In genomic region chr20:9515761-9516657, GRCh38 we compare ENCODE assay signal across 10 cellular contexts. TPM values are rescaled to one million over a fixed set of nuclear protein-coding genes. Genes with fewer than 3 reads are reported as not detected.
DNase-seq lines count a peak whose midpoint lies in the region; FAIRE-seq and TF ChIP-seq lines count a peak whose summit lies in the region.
"Had no signal": no experiment of that assay in that cellular context is flagged by ENCODE, and none has a peak within 500 bp of the region (broad histone marks: within the 10 kb centered on the region; RNA-seq: fewer than 3 reads in every experiment).

No MANE protein-coding gene starts in this region.

- H3K27ac Mint-ChIP-seq in activated T-helper 2 cell treated with anti-CD3 and anti-CD28 coated beads, Interferon-gamma antibody, Interleukin-2, Interleukin-4, amounts not matched to agents 10 μg/mL and 5 μg/mL and 100 μg/mL, durations not matched to agents 14 hours and 24 hours and 36 hours: no peak overlapping the region

- H3K36me3 ChIP-seq in kidney (ENCODE audit: control insufficient read depth in 1 of 2, insufficient read depth in 2 of 2, low read length in 2 of 2): no peaks in the 10 kb centered on the region
- H3K36me3 ChIP-seq in thyroid gland: no peaks in the 10 kb centered on the region

- 5 to 6% methylated on average over 12 to 51 of the region's 57 CpGs for WGBS in thyroid gland, 2 donors

- no peak overlapping the region for H3K9ac ChIP-seq in kidney (ENCODE audit: low read length in 2 of 2)

- TF ChIP-seq CTCF in kidney (IDR thresholded peaks at IDR 0.05; ENCODE audit: borderline replicate concordance, extremely low read depth, insufficient read depth) (no peak), thyroid gland (IDR thresholded peaks at IDR 0.05) (no peak)

- no peaks in the 10 kb centered on the region for H3K4me1 Mint-ChIP-seq in activated T-helper 2 cell treated with anti-CD3 and anti-CD28 coated beads, Interferon-gamma antibody, Interleukin-2, Interleukin-4, amounts not matched to agents 10 μg/mL and 5 μg/mL and 100 μg/mL, durations not matched to agents 14 hours and 24 hours and 36 hours (ENCODE audit: low read depth)

- intact Hi-C loops in activated T-helper 2 cell treated with anti-CD3 and anti-CD28 coated beads, Interferon-gamma antibody, Interleukin-2, Interleukin-4, amounts not matched to agents 10 μg/mL and 5 μg/mL and 100 μg/mL, durations not matched to agents 14 hours and 24 hours and 36 hours (cut with micrococcal nuclease): no loop called here
- intact Hi-C loops in kidney (cut with DNase I): no loop called here
- intact Hi-C loops in thyroid gland (cut with DNase I): no loop called here

- no peaks in the 10 kb centered on the region for H3K9me3 Mint-ChIP-seq in activated T-helper 2 cell treated with anti-CD3 and anti-CD28 coated beads, Interferon-gamma antibody, Interleukin-2, Interleukin-4, amounts not matched to agents 10 μg/mL and 5 μg/mL and 100 μg/mL, durations not matched to agents 14 hours and 24 hours and 36 hours

- H3K4me1 ChIP-seq in kidney (ENCODE audit: control insufficient read depth in 1 of 2, insufficient read depth in 1 of 2, low read depth in 1 of 2, low read length in 2 of 2) (peaks cover 0 to 6% of the 10 kb centered on the region in 2 donors), thyroid gland (peaks cover 15 to 21% of the 10 kb centered on the region in 2 donors)

- FAIRE-seq in kidney (lab: Jason Lieb, UNC): no peak
- FAIRE-seq: islet of Langerhans had no signal

- H3K9me3 ChIP-seq in kidney (ENCODE audit: control insufficient read depth in 1 of 2, low read length in 2 of 2) (no peaks in the 10 kb centered on the region), thyroid gland (no peaks in the 10 kb centered on the region)

- H3K36me3 Mint-ChIP-seq in activated T-helper 2 cell treated with anti-CD3 and anti-CD28 coated beads, Interferon-gamma antibody, Interleukin-2, Interleukin-4, amounts not matched to agents 10 μg/mL and 5 μg/mL and 100 μg/mL, durations not matched to agents 14 hours and 24 hours and 36 hours (ENCODE audit: low read depth): no peaks in the 10 kb centered on the region

- no peaks in the 10 kb centered on the region for H3K27me3 ChIP-seq in thyroid gland

- H3K4me3 ChIP-seq in kidney (ENCODE audit: low read length in 2 of 2) (peak overlapping the region in 1 of 2 donors; percentile 25), thyroid gland (replicated peaks in 1 of 3) (no peak overlapping the region)

- H3K27ac ChIP-seq in kidney (ENCODE audit: low read depth in 2 of 2, low read length in 2 of 2): no peak overlapping the region
- no peak overlapping the region for H3K27ac ChIP-seq in thyroid gland

- peak overlapping the region; percentile 4 for H3K4me3 Mint-ChIP-seq in activated T-helper 2 cell treated with anti-CD3 and anti-CD28 coated beads, Interferon-gamma antibody, Interleukin-2, Interleukin-4, amounts not matched to agents 10 μg/mL and 5 μg/mL and 100 μg/mL, durations not matched to agents 14 hours and 24 hours and 36 hours (ENCODE audit: low read depth)

- H3K27me3 Mint-ChIP-seq in activated T-helper 2 cell treated with anti-CD3 and anti-CD28 coated beads, Interferon-gamma antibody, Interleukin-2, Interleukin-4, amounts not matched to agents 10 μg/mL and 5 μg/mL and 100 μg/mL, durations not matched to agents 14 hours and 24 hours and 36 hours (ENCODE audit: low read depth): peaks cover 52% of the 10 kb centered on the region

- in situ Hi-C loops in KBM-7 (cut with MboI; ENCODE audit: low pct_unique_long_range_greater_than_20kb, low sequenced_read_pairs): no loop called here

- DNase-seq in SIG-M5 treated with dmso at 0.1 percent for 504 hours (lab: John Stamatoyannopoulos, UW; ENCODE audit: unreplicated experiment): peak; percentile 77
- no peak for DNase-seq in SIG-M5 (lab: John Stamatoyannopoulos, UW)
- DNase-seq in activated T-helper 2 cell treated with anti-CD3 and anti-CD28 coated beads, Interferon-gamma antibody, Interleukin-2, Interleukin-4, amounts not matched to agents 10 μg/mL and 5 μg/mL and 100 μg/mL, durations not matched to agents 14 hours and 24 hours and 36 hours (ENCODE audit: low spot score): no peak
- peak; percentile 83 for DNase-seq in kidney
- peak; percentile 34 to 55 for DNase-seq in thyroid gland
- no peak for DNase-seq in stimulated activated CD4-positive, alpha-beta T cell treated with anti-CD3 and anti-CD28 coated beads, Interleukin-4, amount 100 ng/mL, for 1 hour
- no peak for DNase-seq in KBM-7
- DNase-seq in OCI-M2 (lab: John Stamatoyannopoulos, UW; ENCODE audit: unreplicated experiment): no peak
- DNase-seq: NCI-H446 treated with DMSO at 0.1 percent for 48 hours had no signal

- TF ChIP-seq POLR2A in thyroid gland (IDR thresholded peaks at IDR 0.05): no peak

RNA-seq across cellular contexts. Expression of gene LAMP5, which starts 1.6 kb away (rescaled TPM):
- not detected in 2 replicates for total RNA-seq in activated T-helper 2 cell treated with anti-CD3 and anti-CD28 coated beads, Interferon-gamma antibody, Interleukin-2, Interleukin-4, amounts not matched to agents 10 μg/mL and 5 μg/mL and 100 μg/mL, durations not matched to agents 14 hours and 24 hours and 36 hours
- total RNA-seq in kidney (0.82 TPM), thyroid gland (1 to 10 TPM in 1 of 4 donors, under 1 TPM in 1, not detected in 2; 0.45 to 1.1 TPM)
- polyA plus RNA-seq in kidney (ENCODE audit: insufficient read depth, low read depth, low replicate concordance): 3.2 TPM

Comparison
In these comparisons a context has a peak if more than half of its experiments do, and no peak if none do; other contexts are left out.
1. DNase-seq: peak in SIG-M5 treated with dmso at 0.1 percent for 504 hours (single experiment), kidney (single experiment) and thyroid gland (2 of 2); none in SIG-M5 (single experiment), activated T-helper 2 cell treated with anti-CD3 and anti-CD28 coated beads, Interferon-gamma antibody, Interleukin-2, Interleukin-4, amounts not matched to agents 10 μg/mL and 5 μg/mL and 100 μg/mL, durations not matched to agents 14 hours and 24 hours and 36 hours (single experiment), stimulated activated CD4-positive, alpha-beta T cell treated with anti-CD3 and anti-CD28 coated beads, Interleukin-4, amount 100 ng/mL, for 1 hour (single experiment), KBM-7 (single experiment) and OCI-M2 (single experiment).